ENCODE assay signal across 28 cellular contexts in the genomic region with DNA sequence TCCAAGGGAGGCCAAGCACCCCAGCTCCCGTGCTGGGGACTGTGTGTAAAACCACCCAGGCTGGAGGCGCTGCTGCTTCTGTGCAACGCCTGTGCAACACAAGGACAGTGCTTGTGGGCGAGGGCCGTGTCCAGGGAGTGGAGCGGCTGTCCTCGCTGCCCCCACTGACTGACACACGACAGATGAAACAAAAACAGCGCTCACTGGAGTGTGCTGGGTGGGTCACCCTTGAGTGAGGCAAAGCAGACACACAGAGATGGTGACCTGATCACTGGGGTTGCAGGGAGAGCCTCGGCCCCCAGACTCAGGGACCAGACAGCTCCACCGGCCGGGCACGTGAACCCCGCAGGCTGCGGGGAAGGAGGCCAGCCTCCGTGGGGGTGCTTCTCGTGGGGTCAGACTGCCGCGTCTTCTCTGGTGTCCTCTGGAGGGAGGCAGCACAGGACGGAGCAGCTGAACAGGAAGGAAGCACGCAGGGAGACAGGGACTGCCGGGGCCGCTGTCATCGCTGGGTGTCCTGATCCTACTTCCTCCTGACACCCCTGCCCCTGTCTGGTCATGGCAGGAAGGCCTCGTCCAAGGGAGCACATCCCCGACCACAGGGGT.
DNase-seq lines count a peak whose midpoint lies in the region; ATAC-seq, FAIRE-seq and TF ChIP-seq lines count a peak whose summit lies in the region.
"Had no signal": no experiment of that assay in that cellular context is flagged by ENCODE, and none has a peak within 500 bp of the region (broad histone marks: within the 10 kb centered on the region; RNA-seq: fewer than 3 reads in every experiment).

No MANE protein-coding gene starts in this region.

- H3K79me2 ChIP-seq in GM12878 (ENCODE audit: control insufficient read depth, insufficient read depth, low read length), result no peaks in the 10 kb centered on the region
- no peaks in the 10 kb centered on the region for H3K79me2 ChIP-seq in hepatocyte

- H3K4me1 ChIP-seq in right atrium auricular region, result no peaks in the 10 kb centered on the region
- H3K4me1 ChIP-seq in GM12878 (ENCODE audit: control insufficient read depth, insufficient read depth, low read length), result peaks cover 24% of the 10 kb centered on the region
- H3K4me1 ChIP-seq in thyroid gland, result peaks cover 8 to 52% of the 10 kb centered on the region in 2 donors
- H3K4me1 ChIP-seq in hepatocyte (ENCODE audit: insufficient read depth), result no peaks in the 10 kb centered on the region
- H3K4me1 ChIP-seq: A549, ascending aorta, esophagus muscularis mucosa, psoas muscle had no signal

- DNase-seq in right atrium auricular region (ENCODE audit: low spot score) (peak; percentile 50), Right ventricle myocardium superior (no peak), GM12878 (ENCODE audit: low read depth, low spot score) (no peak), thyroid gland (peak; percentile 33 to 45), hepatocyte (ENCODE audit: low spot score) (no peak), activated T-cell treated with anti-CD3 and anti-CD28 coated beads for 4 hours (no peak)
- no peak for DNase-seq in natural killer cell treated with Interleukin-12 subunit alpha and Interleukin-12 subunit beta and Interleukin-15 and Interleukin-18, amount 100 ng/mL, for 72 hours (ENCODE audit: low spot score)
- DNase-seq: activated B cell treated with CpG ODN at 0.5 μM for 24 hours; activated CD4-positive, alpha-beta memory T cell treated with anti-CD3 and anti-CD28 coated beads, Interleukin-2, amount 10 ng/mL, durations not matched to agents 7 days and 5 days; activated naive CD4-positive, alpha-beta T cell treated with anti-CD3 and anti-CD28 coated beads, Interleukin-2, amount 10 ng/mL, durations not matched to agents 7 days and 5 days; activated T-cell treated with anti-CD3 and anti-CD28 coated beads, Interleukin-2, amount 50 U/mL, for 24 hours; GF-D8; HCEC 1CT; left cardiac atrium; NCI-H1048; NCI-H2081; NCI-H526 treated with DMSO at 0.1 percent for 48 hours; PC-9; psoas muscle; T-helper 2 cell had no signal

- H3K4me1 Mint-ChIP-seq in natural killer cell treated with Interleukin-12 subunit alpha and Interleukin-12 subunit beta and Interleukin-15 and Interleukin-18, amount 100 ng/mL, for 72 hours (ENCODE audit: low read depth in 2 of 2), result peaks cover 0 to 9% of the 10 kb centered on the region in 2 donors
- H3K4me1 Mint-ChIP-seq: activated B cell treated with CpG ODN at 0.5 μM for 24 hours; activated CD4-positive, alpha-beta memory T cell treated with anti-CD3 and anti-CD28 coated beads, Interleukin-2, amount 10 ng/mL, durations not matched to agents 7 days and 5 days; activated naive CD4-positive, alpha-beta T cell treated with anti-CD3 and anti-CD28 coated beads, Interleukin-2, amount 10 ng/mL, durations not matched to agents 7 days and 5 days; central memory CD8-positive, alpha-beta T cell; mesothelial cell of epicardium had no signal

- FAIRE-seq in GM12878 (lab: Jason Lieb, UNC), result no peak
- FAIRE-seq: A549 had no signal

- WGBS in GM12878 (ENCODE audit: insufficient coverage, insufficient replicate concordance, low lambda C conversion rate, missing lambda C conversion rate), result 30% methylated on average over 26 of the region's 26 CpGs
- WGBS in thyroid gland, 2 donors, result 56 to 60% methylated on average over 24 to 25 of the region's 26 CpGs
- 89% methylated on average over 25 of the region's 26 CpGs for WGBS in hepatocyte (ENCODE audit: low lambda C conversion rate, missing lambda C conversion rate)

- BruUV-seq in GM12878 (replicated peaks; lab: Mats Ljungman, UMichigan), result no TSS peak

- RAD21 ChIA-PET in GM12878 (lab: Charles Lee; ENCODE audit: unreplicated experiment), result no interaction called here

- TF ChIP-seq EP300 in GM12878 (IDR thresholded peaks at IDR 0.05; ENCODE audit: borderline replicate concordance in 1 of 2, control insufficient read depth in 1 of 2, low read depth in 2 of 2, low read length in 2 of 2), result no peak

- H3K36me3 ChIP-seq in right atrium auricular region (no peaks in the 10 kb centered on the region), GM12878 (ENCODE audit: control insufficient read depth in 2 of 2, insufficient read depth in 2 of 2, low read length in 1 of 2) (no peaks in the 10 kb centered on the region), thyroid gland (no peaks in the 10 kb centered on the region), hepatocyte (replicated peaks; ENCODE audit: insufficient read depth, low read depth) (no peaks in the 10 kb centered on the region)
- H3K36me3 ChIP-seq: ascending aorta, esophagus muscularis mucosa, SJCRH30 had no signal

- no peak overlapping the region for H3K27ac ChIP-seq in right atrium auricular region
- H3K27ac ChIP-seq in GM12878 (ENCODE audit: control insufficient read depth, insufficient read depth), result no peak overlapping the region
- H3K27ac ChIP-seq in thyroid gland, result peak overlapping the region in 1 of 3 donors; percentile 24
- H3K27ac ChIP-seq in hepatocyte, result no peak overlapping the region
- H3K27ac ChIP-seq: A549, ascending aorta, esophagus muscularis mucosa, PC-9, psoas muscle, SJCRH30 had no signal

- no peak overlapping the region for H3K9ac ChIP-seq in GM12878 (ENCODE audit: control insufficient read depth, insufficient read depth, low read length)

- intact Hi-C loops in Right ventricle myocardium superior (cut with DNase I) (no loop called here), GM12878 (cut with micrococcal nuclease; ENCODE audit: unreplicated experiment) (no loop called here), thyroid gland (cut with DNase I) (no loop called here)

- H3K4me3 ChIP-seq in right atrium auricular region (no peak overlapping the region), GM12878 (no peak overlapping the region), thyroid gland (replicated peaks in 1 of 3) (no peak overlapping the region), hepatocyte (no peak overlapping the region)
- H3K4me3 ChIP-seq: A549, ascending aorta, esophagus muscularis mucosa, PC-9, psoas muscle, SJCRH30 had no signal

- in situ Hi-C loops in GM12878 (cut with MboI), result no loop called here

- H3K36me3 Mint-ChIP-seq in natural killer cell treated with Interleukin-12 subunit alpha and Interleukin-12 subunit beta and Interleukin-15 and Interleukin-18, amount 100 ng/mL, for 72 hours, result no peaks in the 10 kb centered on the region
- H3K36me3 Mint-ChIP-seq: activated naive CD4-positive, alpha-beta T cell treated with anti-CD3 and anti-CD28 coated beads, Interleukin-2, amount 10 ng/mL, durations not matched to agents 7 days and 5 days; mesothelial cell of epicardium had no signal

- H4K20me1 ChIP-seq in GM12878 (ENCODE audit: control insufficient read depth, insufficient read depth) (no peaks in the 10 kb centered on the region), hepatocyte (ENCODE audit: insufficient read depth, poor library complexity, severe bottlenecking) (no peaks in the 10 kb centered on the region)

- H3K9me3 ChIP-seq in right atrium auricular region, result no peaks in the 10 kb centered on the region
- no peaks in the 10 kb centered on the region for H3K9me3 ChIP-seq in GM12878 (replicated peaks; ENCODE audit: control insufficient read depth, insufficient read depth, low read length)
- no peaks in the 10 kb centered on the region for H3K9me3 ChIP-seq in thyroid gland
- no peaks in the 10 kb centered on the region for H3K9me3 ChIP-seq in hepatocyte (ENCODE audit: low read depth)
- H3K9me3 ChIP-seq: A549, ascending aorta, esophagus muscularis mucosa, psoas muscle, SJCRH30 had no signal

- TF ChIP-seq POLR2A in GM12878 (IDR thresholded peaks at IDR 0.05; ENCODE audit: low read depth, low read length) (no peak), thyroid gland (IDR thresholded peaks at IDR 0.05) (no peak)

- CTCF ChIA-PET in GM12878 (lab: Yijun Ruan, JAX), result no interaction called here

- H3K4me2 ChIP-seq in GM12878 (ENCODE audit: control insufficient read depth, insufficient read depth), result peak overlapping the region; percentile 41; the same call in 1 of the 2 replicates
- H3K4me2 ChIP-seq in hepatocyte, result no peak overlapping the region
- H3K4me2 ChIP-seq: A549, PC-9 had no signal

- no peak for TF ChIP-seq CTCF in right atrium auricular region (IDR thresholded peaks at IDR 0.05)
- TF ChIP-seq CTCF in GM12878 (IDR thresholded peaks at IDR 0.05 in 2 of 3, conservative IDR thresholded peaks at IDR 0.05 in 1 of 3; ENCODE audit: control insufficient read depth in 2 of 3, extremely low read depth in 1 of 3, insufficient read depth in 1 of 3, low read depth in 3 of 3, low read length in 3 of 3), result no peak
- no peak for TF ChIP-seq CTCF in thyroid gland (IDR thresholded peaks at IDR 0.05)
- TF ChIP-seq CTCF in hepatocyte (IDR thresholded peaks at IDR 0.05; ENCODE audit: poor library complexity), result no peak

- H3K27ac Mint-ChIP-seq in natural killer cell treated with Interleukin-12 subunit alpha and Interleukin-12 subunit beta and Interleukin-15 and Interleukin-18, amount 100 ng/mL, for 72 hours, result no peak overlapping the region
- H3K27ac Mint-ChIP-seq: activated B cell treated with CpG ODN at 0.5 μM for 24 hours; activated CD4-positive, alpha-beta memory T cell treated with anti-CD3 and anti-CD28 coated beads, Interleukin-2, amount 10 ng/mL, durations not matched to agents 7 days and 5 days; activated naive CD4-positive, alpha-beta T cell treated with anti-CD3 and anti-CD28 coated beads, Interleukin-2, amount 10 ng/mL, durations not matched to agents 7 days and 5 days; activated T-cell treated with anti-CD3 and anti-CD28 coated beads, Interleukin-2, amount 50 U/mL, for 24 hours; mesothelial cell of epicardium had no signal

- no peaks in the 10 kb centered on the region for H3K9me3 Mint-ChIP-seq in natural killer cell treated with Interleukin-12 subunit alpha and Interleukin-12 subunit beta and Interleukin-15 and Interleukin-18, amount 100 ng/mL, for 72 hours
- H3K9me3 Mint-ChIP-seq: activated B cell treated with CpG ODN at 0.5 μM for 24 hours; activated CD4-positive, alpha-beta memory T cell treated with anti-CD3 and anti-CD28 coated beads, Interleukin-2, amount 10 ng/mL, durations not matched to agents 7 days and 5 days; activated naive CD4-positive, alpha-beta T cell treated with anti-CD3 and anti-CD28 coated beads, Interleukin-2, amount 10 ng/mL, durations not matched to agents 7 days and 5 days; activated T-cell treated with anti-CD3 and anti-CD28 coated beads, Interleukin-2, amount 50 U/mL, for 24 hours; central memory CD8-positive, alpha-beta T cell; mesothelial cell of epicardium; neural crest cell had no signal

- POLR2A ChIA-PET in GM12878 (lab: Charles Lee), result no interaction called here

- no peak for TF ChIP-seq RAD21 in GM12878 (IDR thresholded peaks at IDR 0.05; ENCODE audit: insufficient read depth, low read depth, low read length)

- SMC1A ChIA-PET in GM12878 (lab: Charles Lee; ENCODE audit: uncharacterized antibody, unreplicated experiment), result no interaction called here

- no peak overlapping the region for H2AFZ ChIP-seq in GM12878 (ENCODE audit: control insufficient read depth, low read depth, low read length)
- no peak overlapping the region for H2AFZ ChIP-seq in hepatocyte
- H2AFZ ChIP-seq: PC-9 had no signal

- ATAC-seq in Right ventricle myocardium superior (ENCODE audit: poor library complexity), result no peak
- peak; percentile 15 for ATAC-seq in HG02623 (IDR thresholded peaks at IDR 0.05; ENCODE audit: unreplicated experiment)
- peak; percentile 33; the same call in 2 of the 3 replicates for ATAC-seq in GM12878
- no peak for ATAC-seq in natural killer cell treated with Interleukin-12 subunit alpha and Interleukin-12 subunit beta and Interleukin-15 and Interleukin-18, amount 100 ng/mL, for 72 hours
- ATAC-seq: A549, left cardiac atrium, psoas muscle had no signal

- H3K4me3 Mint-ChIP-seq in natural killer cell treated with Interleukin-12 subunit alpha and Interleukin-12 subunit beta and Interleukin-15 and Interleukin-18, amount 100 ng/mL, for 72 hours, result no peak overlapping the region
- H3K4me3 Mint-ChIP-seq: activated B cell treated with CpG ODN at 0.5 μM for 24 hours; activated CD4-positive, alpha-beta memory T cell treated with anti-CD3 and anti-CD28 coated beads, Interleukin-2, amount 10 ng/mL, durations not matched to agents 7 days and 5 days; activated naive CD4-positive, alpha-beta T cell treated with anti-CD3 and anti-CD28 coated beads, Interleukin-2, amount 10 ng/mL, durations not matched to agents 7 days and 5 days; activated T-cell treated with anti-CD3 and anti-CD28 coated beads, Interleukin-2, amount 50 U/mL, for 24 hours; central memory CD8-positive, alpha-beta T cell; mesothelial cell of epicardium; neural crest cell had no signal

- H3K9me2 ChIP-seq in hepatocyte (replicated peaks; ENCODE audit: insufficient read depth), result no peaks in the 10 kb centered on the region

- no peaks in the 10 kb centered on the region for H3K27me3 ChIP-seq in right atrium auricular region
- no peaks in the 10 kb centered on the region for H3K27me3 ChIP-seq in GM12878 (replicated peaks in 1 of 2; ENCODE audit: control insufficient read depth in 2 of 2, insufficient read depth in 2 of 2, low read length in 1 of 2)
- H3K27me3 ChIP-seq in thyroid gland, result no peaks in the 10 kb centered on the region
- H3K27me3 ChIP-seq in hepatocyte, result no peaks in the 10 kb centered on the region
- H3K27me3 ChIP-seq: ascending aorta had no signal

- no peaks in the 10 kb centered on the region for H3K27me3 Mint-ChIP-seq in natural killer cell treated with Interleukin-12 subunit alpha and Interleukin-12 subunit beta and Interleukin-15 and Interleukin-18, amount 100 ng/mL, for 72 hours

Comparison
In these comparisons a context has a peak if more than half of its experiments do, and no peak if none do; other contexts are left out.
1. DNase-seq: peak in right atrium auricular region (single experiment) and thyroid gland (2 of 2); none in Right ventricle myocardium superior (single experiment), GM12878 (single experiment), hepatocyte (single experiment), natural killer cell treated with Interleukin-12 subunit alpha and Interleukin-12 subunit beta and Interleukin-15 and Interleukin-18, amount 100 ng/mL, for 72 hours (single experiment) and activated T-cell treated with anti-CD3 and anti-CD28 coated beads for 4 hours (single experiment).
2. ATAC-seq: peak in HG02623 (single experiment) and GM12878 (single experiment); none in Right ventricle myocardium superior (single experiment) and natural killer cell treated with Interleukin-12 subunit alpha and Interleukin-12 subunit beta and Interleukin-15 and Interleukin-18, amount 100 ng/mL, for 72 hours (0 of 2).